In the genomic region with DNA sequence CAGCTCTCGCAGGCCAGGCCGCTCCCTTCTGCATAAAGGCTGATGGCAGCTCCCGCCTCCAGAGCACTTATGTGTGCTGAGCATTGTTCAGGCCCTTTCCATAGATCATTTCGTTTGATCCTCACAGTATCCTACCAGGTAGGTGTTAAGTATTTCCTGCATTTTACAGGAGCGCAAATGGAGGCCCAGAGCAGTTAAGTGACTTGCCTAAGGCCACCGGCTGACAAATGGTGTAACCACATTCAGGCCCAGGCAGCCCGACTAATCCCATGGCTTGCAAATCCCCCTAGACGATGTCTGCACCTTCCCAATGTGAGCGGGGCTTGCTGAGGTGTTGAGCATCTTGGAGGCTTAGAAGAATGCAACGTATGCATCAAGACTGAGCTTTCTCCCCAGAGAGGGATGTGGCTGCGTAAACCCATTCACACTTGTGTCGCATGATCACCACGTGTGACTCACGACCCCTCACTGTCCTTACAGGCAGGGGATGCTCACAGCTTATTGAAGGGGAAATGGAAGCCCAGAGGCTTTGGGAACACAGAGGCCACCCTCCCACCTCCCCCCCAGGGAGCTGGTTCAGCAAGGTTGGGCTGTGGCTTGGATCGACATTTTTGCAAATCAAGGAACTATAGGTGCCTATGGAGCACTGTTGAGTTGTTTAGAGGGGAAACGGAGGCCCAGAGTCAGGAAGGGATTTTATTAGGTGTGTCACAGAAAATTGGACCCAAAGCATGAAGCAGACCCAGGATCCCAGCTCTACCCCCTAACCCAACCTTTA, we compare ENCODE assay signal across 23 cellular contexts. TPM values are rescaled to one million over a fixed set of nuclear protein-coding genes. Genes with fewer than 3 reads are reported as not detected.
DNase-seq lines count a peak whose midpoint lies in the region; FAIRE-seq and TF ChIP-seq lines count a peak whose summit lies in the region.
"Had no signal": no experiment of that assay in that cellular context is flagged by ENCODE, and none has a peak within 500 bp of the region (broad histone marks: within the 10 kb centered on the region; RNA-seq: fewer than 3 reads in every experiment).

No MANE protein-coding gene starts in this region.

- H3K4me2 ChIP-seq in BLaER1 treated with 17β-estradiol and CSF1 and Interleukin-3, amounts not matched to agents 10 nM and 100 nM, result peak overlapping the region in 8 of 11 experiments; percentile 4 to 51 (median 38); a peak in 13 of 22 replicates
- H3K4me2 ChIP-seq in neural progenitor cell, result no peak overlapping the region
- H3K4me2 ChIP-seq: PC-9 had no signal

- TF ChIP-seq CTCF in bronchial epithelial cell (IDR thresholded peaks at IDR 0.05; ENCODE audit: insufficient read depth, low read length, severe bottlenecking), result no peak
- no peak for TF ChIP-seq CTCF in neural progenitor cell (IDR thresholded peaks at IDR 0.05)

- H3K4me1 ChIP-seq in BLaER1 treated with 17β-estradiol and CSF1 and Interleukin-3, amounts not matched to agents 10 nM and 100 nM, result peaks cover 3 to 25% (median 17%) of the 10 kb centered on the region in 10 experiments
- H3K4me1 ChIP-seq in neural progenitor cell, result no peaks in the 10 kb centered on the region

- no peaks in the 10 kb centered on the region for H3K36me3 Mint-ChIP-seq in neural progenitor cell
- H3K36me3 Mint-ChIP-seq: CD8-positive, alpha-beta memory T cell had no signal

- DNase-seq in H7 (peak; percentile 63), bronchial epithelial cell (ENCODE audit: low read depth) (no peak), neural progenitor cell (ENCODE audit: low spot score) (peak; percentile 10), cerebellar nuclear complex (lab: John Stamatoyannopoulos, UW) (no peak), SKM-1 treated with dmso at 0.1 percent for 144 hours (lab: John Stamatoyannopoulos, UW; ENCODE audit: unreplicated experiment) (no peak)
- no peak for DNase-seq in activated effector memory CD4-positive, alpha-beta T cell treated with Interleukin-2 at 50 U/mL for 16 hours
- DNase-seq: C1 segment of cervical spinal cord, DMS79, H9, Kasumi-1, MG63, NCI-H1092 treated with DMSO at 0.1 percent for 48 hours, NCI-H146, NCI-H2029 treated with DMSO at 0.1 percent for 48 hours, NCI-H2171 treated with DMSO at 0.1 percent for 48 hours, NCI-H446 treated with DMSO at 0.1 percent for 48 hours, PC-9, SIG-M5 had no signal

- peak; percentile 7 for FAIRE-seq in bronchial epithelial cell (lab: Jason Lieb, UNC)

- H3K27ac Mint-ChIP-seq in neural progenitor cell, result no peak overlapping the region

- H2AFZ ChIP-seq in neural progenitor cell (replicated peaks), result no peak overlapping the region
- H2AFZ ChIP-seq: PC-9 had no signal

- H3K4me1 Mint-ChIP-seq in neural progenitor cell, result peaks cover 27% of the 10 kb centered on the region

- H3K9me3 ChIP-seq in BLaER1 treated with 17β-estradiol and CSF1 and Interleukin-3, amounts not matched to agents 10 nM and 100 nM (replicated peaks in 1 of 11), result no peaks in the 10 kb centered on the region
- no peaks in the 10 kb centered on the region for H3K9me3 ChIP-seq in neural progenitor cell (ENCODE audit: low read depth)
- H3K9me3 ChIP-seq: MG63 had no signal

- H3F3A ChIP-seq in neural progenitor cell (ENCODE audit: low read depth), result no peaks in the 10 kb centered on the region

- peaks cover 20% of the 10 kb centered on the region for H3K27me3 Mint-ChIP-seq in neural progenitor cell (ENCODE audit: insufficient read depth, low read depth)

- no peak overlapping the region for H3K4me3 ChIP-seq in BLaER1 treated with 17β-estradiol and CSF1 and Interleukin-3, amounts not matched to agents 10 nM and 100 nM
- H3K4me3 ChIP-seq in H7 (ENCODE audit: insufficient read depth, low read depth, low read length) (no peak overlapping the region), bronchial epithelial cell (ENCODE audit: low read depth, low read length) (no peak overlapping the region), neural progenitor cell (no peak overlapping the region)
- H3K4me3 ChIP-seq: MG63, PC-9 had no signal

- H3K79me2 ChIP-seq in neural progenitor cell (ENCODE audit: low read depth), result no peaks in the 10 kb centered on the region

- no peaks in the 10 kb centered on the region for H3K36me3 ChIP-seq in BLaER1 treated with 17β-estradiol and CSF1 and Interleukin-3, amounts not matched to agents 10 nM and 100 nM
- H3K36me3 ChIP-seq in H7 (replicated peaks; ENCODE audit: control insufficient read depth, insufficient read depth, low read length) (no peaks in the 10 kb centered on the region), bronchial epithelial cell (ENCODE audit: control insufficient read depth, insufficient read depth, low read length) (no peaks in the 10 kb centered on the region), neural progenitor cell (no peaks in the 10 kb centered on the region)
- H3K36me3 ChIP-seq: MG63 had no signal

- H4K20me1 ChIP-seq in BLaER1 treated with 17β-estradiol and CSF1 and Interleukin-3, amounts not matched to agents 10 nM and 100 nM, result no peaks in the 10 kb centered on the region
- H4K20me1 ChIP-seq in neural progenitor cell (ENCODE audit: low read depth), result no peaks in the 10 kb centered on the region

- H3K9ac ChIP-seq in BLaER1 treated with 17β-estradiol and CSF1 and Interleukin-3, amounts not matched to agents 10 nM and 100 nM, result no peak overlapping the region
- no peak overlapping the region for H3K9ac ChIP-seq in neural progenitor cell

- H3K27ac ChIP-seq in BLaER1 treated with 17β-estradiol and CSF1 and Interleukin-3, amounts not matched to agents 10 nM and 100 nM, result no peak overlapping the region
- no peak overlapping the region for H3K27ac ChIP-seq in neural progenitor cell
- H3K27ac ChIP-seq: PC-9, RWPE1 had no signal

- no peaks in the 10 kb centered on the region for H3K9me3 Mint-ChIP-seq in neural progenitor cell
- H3K9me3 Mint-ChIP-seq: CD8-positive, alpha-beta memory T cell; H9 had no signal

- no peak overlapping the region for H3K4me3 Mint-ChIP-seq in neural progenitor cell
- H3K4me3 Mint-ChIP-seq: H9 had no signal

- no peaks in the 10 kb centered on the region for H3K27me3 ChIP-seq in BLaER1 treated with 17β-estradiol and CSF1 and Interleukin-3, amounts not matched to agents 10 nM and 100 nM
- H3K27me3 ChIP-seq in H7 (ENCODE audit: control insufficient read depth, insufficient read depth, low read length), result no peaks in the 10 kb centered on the region
- peaks cover 1% of the 10 kb centered on the region for H3K27me3 ChIP-seq in bronchial epithelial cell (ENCODE audit: control insufficient read depth, insufficient read depth, low read length)
- no peaks in the 10 kb centered on the region for H3K27me3 ChIP-seq in neural progenitor cell
- H3K27me3 ChIP-seq: MG63 had no signal

RNA-seq across cellular contexts. Expression of gene BPIFB2, which starts 7.0 kb away (rescaled TPM):
- not detected in 2 replicates for total RNA-seq in H7 (2014; rRNA removed; shearing (Covaris generic))
- total RNA-seq in bronchial epithelial cell, result not detected in 2 replicates
- not detected in 2 replicates for total RNA-seq in neural progenitor cell (ENCODE audit: low replicate concordance)
- total RNA-seq: A673; CD8-positive, alpha-beta memory T cell; H9; HT-29; PC-9 had no signal

RNA-seq across cellular contexts. Expression of gene SUN5, which starts 10.3 kb away (rescaled TPM):
- total RNA-seq in H7 (2014; rRNA removed; shearing (Covaris generic)), result not detected in 2 replicates
- total RNA-seq in bronchial epithelial cell, result not detected in 2 replicates
- total RNA-seq in neural progenitor cell (ENCODE audit: low replicate concordance), result not detected in 2 replicates
- total RNA-seq: A673; CD8-positive, alpha-beta memory T cell; H9; HT-29; PC-9 had no signal

RNA-seq across cellular contexts. Expression of gene BPIFB6, which starts 16.9 kb away (rescaled TPM):
- total RNA-seq in H7 (2014; rRNA removed; shearing (Covaris generic)), result not detected in 2 replicates
- total RNA-seq in bronchial epithelial cell (not detected in 2 replicates), neural progenitor cell (ENCODE audit: low replicate concordance) (not detected in 2 replicates)
- total RNA-seq: A673; CD8-positive, alpha-beta memory T cell; H9; HT-29; PC-9 had no signal

RNA-seq across cellular contexts. Expression of gene BPIFB3, which starts 39.2 kb away (rescaled TPM):
- not detected in 2 replicates for total RNA-seq in H7 (2014; rRNA removed; shearing (Covaris generic))
- total RNA-seq in bronchial epithelial cell (not detected in 2 replicates), neural progenitor cell (ENCODE audit: low replicate concordance) (not detected in 2 replicates)
- total RNA-seq: A673; CD8-positive, alpha-beta memory T cell; H9; HT-29; PC-9 had no signal

Comparison
In these comparisons a context has a peak if more than half of its experiments do, and no peak if none do; other contexts are left out.
1. DNase-seq: peak in H7 (single experiment) and neural progenitor cell (single experiment); none in bronchial epithelial cell (single experiment), activated effector memory CD4-positive, alpha-beta T cell treated with Interleukin-2 at 50 U/mL for 16 hours (single experiment), cerebellar nuclear complex (0 of 2) and SKM-1 treated with dmso at 0.1 percent for 144 hours (single experiment).